9 cellular contexts compared by ENCODE assay signal in genomic region chr6:109687271-109687721, GRCh38. TPM values are rescaled to one million over a fixed set of nuclear protein-coding genes. Genes with fewer than 3 reads are reported as not detected.
DNase-seq lines count a peak whose midpoint lies in the region; ATAC-seq and TF ChIP-seq lines count a peak whose summit lies in the region.
"Had no signal": no experiment of that assay in that cellular context is flagged by ENCODE, and none has a peak within 500 bp of the region (broad histone marks: within the 10 kb centered on the region; RNA-seq: fewer than 3 reads in every experiment).

No MANE protein-coding gene starts in this region.

- DNase-seq in A172 (ENCODE audit: low spot score) (peak; percentile 95), DMS 273 treated with DMSO at 0.1 percent for 48 hours (lab: John Stamatoyannopoulos, UW) (peak; percentile 13), PC-9 (peak; percentile 13 to 70), fibroblast of lung (ENCODE audit: low read depth in 2 of 2) (peak; percentile 92 to 96), BE2C (no peak), colonic mucosa (no peak), Karpas-422 (no peak)

- H3K27ac ChIP-seq in PC-9: peak overlapping the region; percentile 53
- H3K27ac ChIP-seq in fibroblast of lung (ENCODE audit: insufficient read depth, low read length): peak overlapping the region; percentile 78
- H3K27ac ChIP-seq in colonic mucosa: no peak overlapping the region
- H3K27ac ChIP-seq in Karpas-422 (ENCODE audit: low read length): no peak overlapping the region
- H3K27ac ChIP-seq: SK-N-MC had no signal

- TF ChIP-seq CTCF in PC-9 (conservative IDR thresholded peaks at IDR 0.05) (no peak), fibroblast of lung (conservative IDR thresholded peaks at IDR 0.05 in 1 of 2, IDR thresholded peaks at IDR 0.05 in 1 of 2; ENCODE audit: low read depth in 1 of 2, low read length in 2 of 2) (no peak), BE2C (IDR thresholded peaks at IDR 0.05; ENCODE audit: low read depth, low read length) (no peak), colonic mucosa (IDR thresholded peaks at IDR 0.05) (no peak)

- H3K4me2 ChIP-seq in PC-9 (peak overlapping the region; percentile 26), fibroblast of lung (ENCODE audit: extremely low read depth, insufficient read depth, low read length) (peak overlapping the region; percentile 23), Karpas-422 (ENCODE audit: low read depth, low read length, poor library complexity, severe bottlenecking) (no peak overlapping the region)

- ATAC-seq in HG03442 (IDR thresholded peaks at IDR 0.05; ENCODE audit: unreplicated experiment): no peak

- H3K4me3 ChIP-seq in PC-9 (no peak overlapping the region), fibroblast of lung (replicated peaks in 1 of 4; ENCODE audit: control extremely low read depth in 1 of 4, insufficient read depth in 1 of 4, low read depth in 3 of 4, low read length in 4 of 4) (no peak overlapping the region), BE2C (ENCODE audit: low read depth, low read length) (no peak overlapping the region), colonic mucosa (no peak overlapping the region), Karpas-422 (ENCODE audit: low read length) (no peak overlapping the region)
- H3K4me3 ChIP-seq: SK-N-MC had no signal

- H2AFZ ChIP-seq in PC-9: peak overlapping the region; percentile 28; the same call in 1 of the 2 replicates
- peak overlapping the region; percentile 41 for H2AFZ ChIP-seq in fibroblast of lung (ENCODE audit: low read length)
- H2AFZ ChIP-seq in Karpas-422 (ENCODE audit: low read length): no peak overlapping the region

- peaks cover 13% of the 10 kb centered on the region; the same call in 1 of the 2 replicates for H3F3A ChIP-seq in PC-9 (ENCODE audit: insufficient read depth, low read depth)

- POLR2A ChIA-PET in PC-9 (lab: Charles Lee; ENCODE audit: unreplicated experiment): no interaction called here

- H3K9ac ChIP-seq in fibroblast of lung (ENCODE audit: insufficient read depth, low read length) (no peak overlapping the region), colonic mucosa (ENCODE audit: low read depth in 2 of 2, low read length in 2 of 2) (no peak overlapping the region), Karpas-422 (ENCODE audit: low read length) (no peak overlapping the region)

- H3K27me3 ChIP-seq in PC-9 (ENCODE audit: insufficient read depth, low read depth) (no peaks in the 10 kb centered on the region), fibroblast of lung (ENCODE audit: control insufficient read depth, insufficient read depth, low read length) (no peaks in the 10 kb centered on the region), BE2C (no peaks in the 10 kb centered on the region), colonic mucosa (no peaks in the 10 kb centered on the region), Karpas-422 (ENCODE audit: low read length) (no peaks in the 10 kb centered on the region)

- intact Hi-C loops in PC-9 (cut with micrococcal nuclease; ENCODE audit: unreplicated experiment) (no loop called here), colonic mucosa (cut with DNase I) (loop anchor here (5.0 to 10.0 kb wide), 2 partner anchors 162 to 240 kb away; no protein-coding TSS in a partner anchor)

- H4K20me1 ChIP-seq in PC-9 (ENCODE audit: insufficient read depth) (no peaks in the 10 kb centered on the region), fibroblast of lung (ENCODE audit: control insufficient read depth, extremely low read depth, insufficient read depth, low read length) (no peaks in the 10 kb centered on the region), Karpas-422 (ENCODE audit: insufficient read depth, low read depth, low read length) (no peaks in the 10 kb centered on the region)

- H3K79me2 ChIP-seq in PC-9 (ENCODE audit: low read depth) (peaks cover 9% of the 10 kb centered on the region), fibroblast of lung (ENCODE audit: control insufficient read depth, insufficient read depth, low read length) (no peaks in the 10 kb centered on the region), Karpas-422 (ENCODE audit: low read length) (peaks cover 9% of the 10 kb centered on the region)

- H3K9me3 ChIP-seq in PC-9 (ENCODE audit: insufficient read depth, low read depth) (peaks cover 6% of the 10 kb centered on the region; the same call in 1 of the 2 replicates), fibroblast of lung (ENCODE audit: control insufficient read depth, insufficient read depth, low read depth, low read length) (no peaks in the 10 kb centered on the region), BE2C (no peaks in the 10 kb centered on the region), colonic mucosa (no peaks in the 10 kb centered on the region), Karpas-422 (ENCODE audit: low read length) (no peaks in the 10 kb centered on the region)

- no peaks in the 10 kb centered on the region for H3K36me3 ChIP-seq in PC-9 (ENCODE audit: low read depth)
- no peaks in the 10 kb centered on the region for H3K36me3 ChIP-seq in fibroblast of lung (ENCODE audit: control insufficient read depth, insufficient read depth, low read length)
- no peaks in the 10 kb centered on the region for H3K36me3 ChIP-seq in BE2C
- H3K36me3 ChIP-seq in colonic mucosa: no peaks in the 10 kb centered on the region
- H3K36me3 ChIP-seq in Karpas-422 (ENCODE audit: insufficient read depth, low read length): no peaks in the 10 kb centered on the region

- BruUV-seq in PC-9 (replicated peaks; lab: Mats Ljungman, UMichigan): no TSS peak

- H3K4me1 ChIP-seq in PC-9 (replicated peaks; ENCODE audit: insufficient read depth) (peaks cover 36% of the 10 kb centered on the region), fibroblast of lung (ENCODE audit: control insufficient read depth, extremely low read depth, insufficient read depth, low read length) (peaks cover 16% of the 10 kb centered on the region), BE2C (no peaks in the 10 kb centered on the region), colonic mucosa (no peaks in the 10 kb centered on the region), Karpas-422 (ENCODE audit: low read length) (peaks cover 16% of the 10 kb centered on the region)

- no peaks in the 10 kb centered on the region for H3K9me2 ChIP-seq in PC-9 (ENCODE audit: insufficient read depth)
- no peaks in the 10 kb centered on the region for H3K9me2 ChIP-seq in Karpas-422 (replicated peaks; ENCODE audit: insufficient read depth, low read length)

- CTCF ChIA-PET in PC-9 (lab: Charles Lee): no interaction called here

RNA-seq across cellular contexts. Expression of gene AK9, which starts 3.7 kb away (rescaled TPM):
- 3.2 and 7.2 TPM in 2 replicates for total RNA-seq in A172 (2014; rRNA removed; shearing (Covaris generic))
- 6.4 and 7.4 TPM in 2 replicates for total RNA-seq in PC-9 (2021)
- 10.4 and 15.2 TPM in 2 replicates for total RNA-seq in fibroblast of lung
- polyA plus RNA-seq in fibroblast of lung: 3.8 and 4.5 TPM in 2 replicates
- 2.3 and 2.8 TPM in 2 replicates for polyA plus RNA-seq in fibroblast of lung (2012)
- not detected in 2 replicates for polyA minus RNA-seq in fibroblast of lung (ENCODE audit: low replicate concordance)
- polyA plus RNA-seq in BE2C (2012; ENCODE audit: insufficient read depth, insufficient read length, low read depth): 0.96 TPM
- total RNA-seq in colonic mucosa: 1 to 10 TPM; 5.6 to 5.7 TPM
- total RNA-seq in Karpas-422 (2014; rRNA removed; shearing (Covaris generic); ENCODE audit: low replicate concordance): 1.5 and 2.9 TPM in 2 replicates

RNA-seq across cellular contexts. Expression of gene FIG4, which starts 3.8 kb away (rescaled TPM):
- total RNA-seq in A172 (2014; rRNA removed; shearing (Covaris generic)): 18.5 and 22.4 TPM in 2 replicates
- total RNA-seq in PC-9 (2021): 15.4 and 16.5 TPM in 2 replicates
- total RNA-seq in fibroblast of lung: 26.5 and 38.3 TPM in 2 replicates
- 17.5 and 21.1 TPM in 2 replicates for polyA plus RNA-seq in fibroblast of lung
- polyA plus RNA-seq in fibroblast of lung (2012): 14.4 and 15.4 TPM in 2 replicates
- 3.9 and 5.3 TPM in 2 replicates for polyA minus RNA-seq in fibroblast of lung (ENCODE audit: low replicate concordance)
- polyA plus RNA-seq in BE2C (2012; ENCODE audit: insufficient read depth, insufficient read length, low read depth): 0.43 TPM
- 10 to 100 TPM; 12.2 to 17.2 TPM for total RNA-seq in colonic mucosa
- total RNA-seq in Karpas-422 (2014; rRNA removed; shearing (Covaris generic); ENCODE audit: low replicate concordance): 9.6 and 14.8 TPM in 2 replicates

Comparison
In these comparisons a context has a peak if more than half of its experiments do, and no peak if none do; other contexts are left out.
1. DNase-seq: peak in A172 (single experiment), DMS 273 treated with DMSO at 0.1 percent for 48 hours (single experiment), PC-9 (2 of 2) and fibroblast of lung (2 of 2); none in BE2C (single experiment), colonic mucosa (single experiment) and Karpas-422 (single experiment).
2. H3K27ac ChIP-seq: peak in PC-9 (single experiment) and fibroblast of lung (single experiment); none in colonic mucosa (single experiment) and Karpas-422 (single experiment).